18 cellular contexts compared by ENCODE assay signal in the genomic region with DNA sequence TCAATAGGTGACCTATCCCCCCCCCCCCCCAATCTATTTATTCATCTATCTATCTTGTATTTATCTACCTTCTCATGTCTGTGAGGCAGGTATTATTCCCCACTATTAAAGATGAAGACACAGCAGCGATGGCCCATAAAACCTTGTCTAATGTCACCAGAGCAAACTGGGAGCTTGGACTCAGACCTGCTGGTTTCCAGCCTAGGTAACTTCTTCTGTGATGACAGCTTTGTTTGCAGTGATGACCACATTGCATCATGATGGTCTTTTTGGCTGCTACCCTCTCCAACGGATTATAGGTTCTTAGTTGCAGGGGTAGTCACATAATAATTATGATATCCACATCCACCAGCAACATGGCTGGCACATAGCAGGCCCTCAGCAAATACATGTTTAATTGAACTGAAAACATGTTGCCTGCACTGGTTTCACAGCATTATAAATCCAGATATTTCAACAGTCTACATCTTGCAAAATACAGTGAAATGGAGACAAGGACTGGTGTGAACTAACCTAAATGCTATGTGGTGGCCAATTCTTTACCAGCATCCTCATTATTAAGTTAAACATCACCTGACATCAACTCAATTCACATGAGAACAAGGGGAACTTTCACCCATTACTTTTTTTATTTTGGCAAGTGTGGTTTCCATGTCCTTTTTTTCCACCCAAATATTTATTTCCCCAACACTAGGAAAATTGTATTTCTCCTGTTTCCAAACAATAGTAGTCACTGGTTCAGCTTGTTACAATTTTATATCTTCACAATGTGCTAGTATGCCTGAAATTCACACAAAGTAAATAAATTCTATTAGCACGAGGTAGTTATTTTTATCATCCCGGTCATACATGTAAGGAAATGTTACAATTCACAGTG.
DNase-seq lines count a peak whose midpoint lies in the region; ATAC-seq and TF ChIP-seq lines count a peak whose summit lies in the region.
"Had no signal": no experiment of that assay in that cellular context is flagged by ENCODE, and none has a peak within 500 bp of the region (broad histone marks: within the 10 kb centered on the region; RNA-seq: fewer than 3 reads in every experiment).

No MANE protein-coding gene starts in this region.

- TF ChIP-seq CTCF in chondrocyte (IDR thresholded peaks at IDR 0.05) (no peak), kidney epithelial cell (IDR thresholded peaks at IDR 0.05; ENCODE audit: insufficient read depth, low read length, poor library complexity, severe bottlenecking) (no peak), lower leg skin (IDR thresholded peaks at IDR 0.05) (no peak), HFFc6 (IDR thresholded peaks at IDR 0.05) (no peak)

- H3K36me3 Mint-ChIP-seq in chondrocyte (ENCODE audit: low read depth) (no peaks in the 10 kb centered on the region), HFFc6 (ENCODE audit: low read depth) (no peaks in the 10 kb centered on the region)
- H3K36me3 Mint-ChIP-seq: CD8-positive, alpha-beta memory T cell; IgD-negative memory B cell had no signal

- H3K4me3 Mint-ChIP-seq in chondrocyte (ENCODE audit: unreplicated experiment) (no peak overlapping the region), HFFc6 (no peak overlapping the region)
- H3K4me3 Mint-ChIP-seq: CD8-positive, alpha-beta memory T cell; IgD-negative memory B cell had no signal

- H3K4me1 Mint-ChIP-seq in chondrocyte (ENCODE audit: low read depth): peaks cover 15% of the 10 kb centered on the region
- H3K4me1 Mint-ChIP-seq in HFFc6 (ENCODE audit: low read depth): no peaks in the 10 kb centered on the region
- H3K4me1 Mint-ChIP-seq: CD8-positive, alpha-beta memory T cell; IgD-negative memory B cell had no signal

- in situ Hi-C loops in GM23248 (cut with MboI): no loop called here

- no peak for ATAC-seq in sciatic nerve
- ATAC-seq: A549; Panc1; stimulated activated naive CD8-positive, alpha-beta T cell treated with anti-CD3 and anti-CD28 coated beads, Interleukin-15, Interleukin-2, amounts not matched to agents 100 U/mL and 50 U/mL, for 24 hours had no signal

- H3K27me3 Mint-ChIP-seq in chondrocyte (ENCODE audit: low read depth): no peaks in the 10 kb centered on the region
- H3K27me3 Mint-ChIP-seq in HFFc6 (ENCODE audit: insufficient read depth): no peaks in the 10 kb centered on the region; the same call in 1 of the 2 replicates
- H3K27me3 Mint-ChIP-seq: CD8-positive, alpha-beta memory T cell; IgD-negative memory B cell had no signal

- H3K27me3 ChIP-seq in ACC112 (ENCODE audit: insufficient read depth, low read length) (no peaks in the 10 kb centered on the region), GM23248 (replicated peaks; ENCODE audit: insufficient read depth) (no peaks in the 10 kb centered on the region), kidney epithelial cell (ENCODE audit: control insufficient read depth, insufficient read depth, low read length) (no peaks in the 10 kb centered on the region)
- H3K27me3 ChIP-seq: upper lobe of left lung had no signal

- H3K9me3 ChIP-seq in GM23248 (ENCODE audit: low read depth): peaks cover 3% of the 10 kb centered on the region
- H3K9me3 ChIP-seq: A549, upper lobe of left lung had no signal

- H3K27ac Mint-ChIP-seq in chondrocyte (ENCODE audit: unreplicated experiment) (peak overlapping the region; percentile 86), HFFc6 (no peak overlapping the region)
- H3K27ac Mint-ChIP-seq: CD8-positive, alpha-beta memory T cell; IgD-negative memory B cell had no signal

- no peak overlapping the region for H3K4me3 ChIP-seq in ACC112 (ENCODE audit: low read depth, low read length)
- H3K4me3 ChIP-seq in GM23248: no peak overlapping the region
- no peak overlapping the region for H3K4me3 ChIP-seq in kidney epithelial cell (ENCODE audit: low read depth, low read length)
- H3K4me3 ChIP-seq in lower leg skin (ENCODE audit: low read depth, poor library complexity, severe bottlenecking): no peak overlapping the region
- H3K4me3 ChIP-seq: A549, SK-N-MC, upper lobe of left lung had no signal

- H3K36me3 ChIP-seq in ACC112 (ENCODE audit: insufficient read depth, low read length): no peaks in the 10 kb centered on the region
- H3K36me3 ChIP-seq in GM23248 (ENCODE audit: low read depth): no peaks in the 10 kb centered on the region
- no peaks in the 10 kb centered on the region for H3K36me3 ChIP-seq in kidney epithelial cell (ENCODE audit: control insufficient read depth, insufficient read depth, low read length)
- H3K36me3 ChIP-seq: upper lobe of left lung had no signal

- peak; percentile 12 for DNase-seq in GM23248
- DNase-seq in chondrocyte (ENCODE audit: low spot score): no peak
- peak; percentile 1 for DNase-seq in kidney epithelial cell (ENCODE audit: low read depth)
- DNase-seq in sciatic nerve (ENCODE audit: low spot score): no peak
- DNase-seq in lower leg skin (ENCODE audit: low spot score in 2 of 2): no peak
- DNase-seq in NCI-H774 (lab: John Stamatoyannopoulos, UW): no peak
- no peak for DNase-seq in HFFc6
- DNase-seq: activated effector memory CD4-positive, alpha-beta T cell treated with anti-CD3 and anti-CD28 coated beads, Interleukin-2, amount 50 U/mL, for 16 hours; CD8-positive, alpha-beta memory T cell; DND-41; NCI-H2081 treated with DMSO at 0.1 percent for 48 hours; stimulated activated naive CD8-positive, alpha-beta T cell treated with anti-CD3 and anti-CD28 coated beads, Interleukin-15, Interleukin-2, amounts not matched to agents 100 U/mL and 50 U/mL, for 24 hours; upper lobe of left lung had no signal

- H3K9me2 ChIP-seq in GM23248 (ENCODE audit: insufficient read depth): no peaks in the 10 kb centered on the region

- no peak for TF ChIP-seq POLR2A in lower leg skin (IDR thresholded peaks at IDR 0.05)

- intact Hi-C loops in sciatic nerve (cut with DNase I): no loop called here
- intact Hi-C loops in lower leg skin (cut with DNase I; ENCODE audit: low total_unique reads): no loop called here

- no peaks in the 10 kb centered on the region for H4K20me1 ChIP-seq in GM23248 (ENCODE audit: insufficient read depth)

- no peak overlapping the region for H3K9ac ChIP-seq in GM23248

- H3K4me2 ChIP-seq in GM23248 (ENCODE audit: unreplicated experiment): no peak overlapping the region
- H3K4me2 ChIP-seq: A549 had no signal

- no peaks in the 10 kb centered on the region for H3F3A ChIP-seq in GM23248 (ENCODE audit: insufficient read depth)

- H3K79me2 ChIP-seq in ACC112 (ENCODE audit: control insufficient read depth, insufficient read depth, low read length, unreplicated experiment): no peaks in the 10 kb centered on the region
- no peaks in the 10 kb centered on the region for H3K79me2 ChIP-seq in GM23248 (ENCODE audit: insufficient read depth)

- H3K4me1 ChIP-seq in ACC112 (ENCODE audit: control insufficient read depth, insufficient read depth, low read length, unreplicated experiment): no peaks in the 10 kb centered on the region
- peaks cover 4% of the 10 kb centered on the region; the same call in 1 of the 2 replicates for H3K4me1 ChIP-seq in GM23248 (ENCODE audit: insufficient read depth)
- H3K4me1 ChIP-seq: A549 had no signal

- H2AFZ ChIP-seq in ACC112 (ENCODE audit: low read length, unreplicated experiment) (peak overlapping the region; percentile 38), GM23248 (no peak overlapping the region)

- 29 to 33% methylated on average over 4 of the region's 4 CpGs for WGBS in GM23248 (ENCODE audit: low coverage in 1 of 2, low lambda C conversion rate in 2 of 2, missing lambda C conversion rate in 2 of 2), 2 experiments
- 50 to 52% methylated on average over 4 of the region's 4 CpGs for WGBS in lower leg skin, 2 donors

- H3K27ac ChIP-seq in ACC112 (ENCODE audit: low read depth, low read length) (no peak overlapping the region), GM23248 (no peak overlapping the region)
- H3K27ac ChIP-seq: A549, SK-N-MC, upper lobe of left lung had no signal

- H3K9me3 Mint-ChIP-seq in chondrocyte (ENCODE audit: low read depth): peaks cover 5% of the 10 kb centered on the region
- peaks cover 44% of the 10 kb centered on the region for H3K9me3 Mint-ChIP-seq in HFFc6

Comparison
In these comparisons a context has a peak if more than half of its experiments do, and no peak if none do; other contexts are left out.
1. DNase-seq: peak in GM23248 (single experiment) and kidney epithelial cell (single experiment); none in chondrocyte (single experiment), sciatic nerve (single experiment), lower leg skin (0 of 2), NCI-H774 (single experiment) and HFFc6 (single experiment).